In genomic region chr3:42905740-42906084, GRCh38 we compare ENCODE assay signal across 9 cellular contexts. TPM values are rescaled to one million over a fixed set of nuclear protein-coding genes. Genes with fewer than 3 reads are reported as not detected.
A peak's percentile ranks its signal among the peaks of the same experiment; 100 is the strongest.
DNase-seq lines count a peak whose midpoint lies in the region; ATAC-seq and TF ChIP-seq lines count a peak whose summit lies in the region.
"Had no signal": no experiment of that assay in that cellular context is flagged by ENCODE, and none has a peak within 500 bp of the region (broad histone marks: within the 10 kb centered on the region; RNA-seq: fewer than 3 reads in every experiment).

No MANE protein-coding gene starts in this region.

- WGBS in heart right ventricle, 2 donors = 10 to 14% methylated on average over 13 to 14 of the region's 14 CpGs

- peaks cover 0 to 29% (median 7%) of the 10 kb centered on the region in 9 donors for H3K36me3 ChIP-seq in heart right ventricle
- peaks cover 12 to 23% of the 10 kb centered on the region in 2 donors for H3K36me3 ChIP-seq in muscle layer of duodenum (ENCODE audit: control insufficient read depth in 1 of 2, insufficient read depth in 2 of 2, low read length in 2 of 2)
- H3K36me3 ChIP-seq in uterus = no peaks in the 10 kb centered on the region

- DNase-seq in heart right ventricle (no peak), left cardiac atrium (no peak), cardiac fibroblast (ENCODE audit: low read depth in 2 of 2) (no peak), uterus (no peak), UCSD-AML1 (lab: John Stamatoyannopoulos, UW; ENCODE audit: unreplicated experiment) (no peak), NCI-H187 (lab: John Stamatoyannopoulos, UW) (no peak), OCI-M2 (lab: John Stamatoyannopoulos, UW; ENCODE audit: unreplicated experiment) (no peak)
- DNase-seq: NCI-H2171 had no signal

- H3K27me3 ChIP-seq in heart right ventricle (peaks cover 0 to 22% (median 0%) of the 10 kb centered on the region in 7 donors), muscle layer of duodenum (ENCODE audit: low read depth, low read length) (no peaks in the 10 kb centered on the region), uterus (no peaks in the 10 kb centered on the region)

- intact Hi-C loops in heart right ventricle (cut with DNase I) (no loop called here), left cardiac atrium (cut with DNase I) (no loop called here), uterus (cut with DNase I; ENCODE audit: low total_unique reads) (no loop called here)

- H3K4me3 ChIP-seq in heart right ventricle (peak overlapping the region; percentile 52 to 85 (median 71)), cardiac fibroblast (replicated peaks in 1 of 2; ENCODE audit: low read depth in 2 of 2, low read length in 2 of 2) (peak overlapping the region; percentile 40 to 45), muscle layer of duodenum (ENCODE audit: low read depth in 1 of 2, low read length in 2 of 2) (peak overlapping the region; percentile 66 to 77), uterus (peak overlapping the region; percentile 65 to 70)

- no peak for TF ChIP-seq POLR2A in uterus (IDR thresholded peaks at IDR 0.05)

- H3K9me3 ChIP-seq in heart right ventricle (peaks cover 0 to 10% (median 0%) of the 10 kb centered on the region in 11 donors), muscle layer of duodenum (ENCODE audit: control insufficient read depth in 1 of 2, low read length in 2 of 2) (peaks cover 2 to 5% of the 10 kb centered on the region in 2 donors), uterus (no peaks in the 10 kb centered on the region)

- H3K27ac ChIP-seq in heart right ventricle = peak overlapping the region in 9 of 10 donors; percentile 53 to 77 (median 71)
- no peak overlapping the region for H3K27ac ChIP-seq in muscle layer of duodenum (ENCODE audit: low read length)
- peak overlapping the region; percentile 75 to 76 for H3K27ac ChIP-seq in uterus

- ATAC-seq in heart right ventricle = no peak
- ATAC-seq in left cardiac atrium = no peak

- TF ChIP-seq CTCF in heart right ventricle (IDR thresholded peaks at IDR 0.05) = no peak
- no peak for TF ChIP-seq CTCF in cardiac fibroblast (IDR thresholded peaks at IDR 0.05; ENCODE audit: low read depth, low read length)
- TF ChIP-seq CTCF in uterus (IDR thresholded peaks at IDR 0.05) = no peak

- peaks cover 0 to 22% (median 18%) of the 10 kb centered on the region in 9 donors for H3K4me1 ChIP-seq in heart right ventricle
- H3K4me1 ChIP-seq in muscle layer of duodenum (ENCODE audit: control insufficient read depth in 1 of 2, insufficient read depth in 2 of 2, low read length in 2 of 2) = peaks cover 0 to 16% of the 10 kb centered on the region in 2 donors
- H3K4me1 ChIP-seq in uterus = no peaks in the 10 kb centered on the region

RNA-seq across cellular contexts. Expression of gene ZNF662, which starts 0.2 kb away (rescaled TPM):
- 1 to 10 TPM; 3.7 to 6.9 (median 5.5) TPM for total RNA-seq in heart right ventricle
- polyA plus RNA-seq in heart right ventricle = 1 to 10 TPM in 1 of 2 donors, under 1 TPM in 1; 0.91 to 5.0 TPM
- total RNA-seq in left cardiac atrium = 1 to 10 TPM; 5.2 to 6.3 TPM
- total RNA-seq in uterus = 10 to 100 TPM in 3 of 4 donors, 1 to 10 TPM in 1; 7.2 to 25.5 (median 19.6) TPM

RNA-seq across cellular contexts. Expression of gene CYP8B1, which starts 30.0 kb away (rescaled TPM):
- not detected for total RNA-seq in heart right ventricle
- not detected for polyA plus RNA-seq in heart right ventricle
- not detected for total RNA-seq in left cardiac atrium
- total RNA-seq in uterus = not detected
